Comparison of ENCODE assay signal across 22 cellular contexts in genomic region chr10:121262774-121263406, GRCh38.
A peak's percentile ranks its signal among the peaks of the same experiment; 100 is the strongest.
DNase-seq lines count a peak whose midpoint lies in the region; ATAC-seq, FAIRE-seq and TF ChIP-seq lines count a peak whose summit lies in the region.
"Had no signal": no experiment of that assay in that cellular context is flagged by ENCODE, and none has a peak within 500 bp of the region (broad histone marks: within the 10 kb centered on the region; RNA-seq: fewer than 3 reads in every experiment).

No MANE protein-coding gene starts in this region.

- H3K4me3 ChIP-seq in bronchial epithelial cell (ENCODE audit: low read depth, low read length) (no peak overlapping the region), neutrophil (ENCODE audit: low read depth in 1 of 2, low read length in 1 of 2) (no peak overlapping the region), upper lobe of right lung (no peak overlapping the region), thyroid gland (replicated peaks in 1 of 3) (no peak overlapping the region), testis (no peak overlapping the region)
- H3K4me3 ChIP-seq: K562, SJCRH30 had no signal

- POLR2A ChIA-PET in MCF 10A (lab: Yijun Ruan, JAX) = interaction anchor here (0.6 to 1.1 kb wide), 3 partner anchors 18 to 52 kb away, joined by 3 to 4 read pairs (median 4); no protein-coding TSS in a partner anchor

- peaks cover 0 to 7% (median 0%) of the 10 kb centered on the region in 3 donors for H3K27me3 Mint-ChIP-seq in immature natural killer cell (ENCODE audit: low read depth in 3 of 3)
- no peaks in the 10 kb centered on the region for H3K27me3 Mint-ChIP-seq in MCF 10A (ENCODE audit: insufficient read depth, unreplicated experiment)

- H3K27ac Mint-ChIP-seq in immature natural killer cell = no peak overlapping the region
- no peak overlapping the region for H3K27ac Mint-ChIP-seq in MCF 10A (ENCODE audit: low read depth, unreplicated experiment)
- H3K27ac Mint-ChIP-seq: CD4-positive, CD25-positive, alpha-beta regulatory T cell; HFFc6 had no signal

- TF ChIP-seq POLR2A in thyroid gland (IDR thresholded peaks at IDR 0.05) = no peak
- TF ChIP-seq POLR2A in testis (IDR thresholded peaks at IDR 0.05) = no peak

- BruUV-seq in MCF 10A (replicated peaks; lab: Mats Ljungman, UMichigan) = no TSS peak

- peak; percentile 78 for ATAC-seq in left colon
- peak; percentile 20 for ATAC-seq in upper lobe of right lung
- ATAC-seq: K562, Panc1 had no signal

- TF ChIP-seq CTCF in bronchial epithelial cell (IDR thresholded peaks at IDR 0.05; ENCODE audit: insufficient read depth, low read length, severe bottlenecking) (no peak), neutrophil (IDR thresholded peaks at IDR 0.05) (no peak), upper lobe of right lung (IDR thresholded peaks at IDR 0.05) (no peak), thyroid gland (IDR thresholded peaks at IDR 0.05) (no peak), testis (IDR thresholded peaks at IDR 0.05) (no peak), MCF 10A (IDR thresholded peaks at IDR 0.05; ENCODE audit: unreplicated experiment) (no peak)

- H3K36me3 Mint-ChIP-seq in immature natural killer cell (no peaks in the 10 kb centered on the region), MCF 10A (ENCODE audit: insufficient read depth, unreplicated experiment) (no peaks in the 10 kb centered on the region)
- H3K36me3 Mint-ChIP-seq: CD4-positive, CD25-positive, alpha-beta regulatory T cell had no signal

- no peak overlapping the region for H3K4me3 Mint-ChIP-seq in immature natural killer cell
- no peak overlapping the region for H3K4me3 Mint-ChIP-seq in MCF 10A (ENCODE audit: unreplicated experiment)
- H3K4me3 Mint-ChIP-seq: CD4-positive, CD25-positive, alpha-beta regulatory T cell; HFFc6 had no signal

- H3K27me3 ChIP-seq in bronchial epithelial cell (ENCODE audit: control insufficient read depth, insufficient read depth, low read length) (no peaks in the 10 kb centered on the region), neutrophil (no peaks in the 10 kb centered on the region), upper lobe of right lung (no peaks in the 10 kb centered on the region), thyroid gland (no peaks in the 10 kb centered on the region), testis (no peaks in the 10 kb centered on the region)
- H3K27me3 ChIP-seq: SJCRH30 had no signal

- H3K4me1 Mint-ChIP-seq in immature natural killer cell = no peaks in the 10 kb centered on the region
- H3K4me1 Mint-ChIP-seq in MCF 10A (ENCODE audit: insufficient read depth, unreplicated experiment) = peaks cover 6% of the 10 kb centered on the region
- H3K4me1 Mint-ChIP-seq: CD4-positive, CD25-positive, alpha-beta regulatory T cell had no signal

- CTCF ChIA-PET in MCF 10A (lab: Yijun Ruan, JAX) = interaction anchor here (0.5 to 1.8 kb wide), 3 partner anchors 13 to 482 kb away, joined by 3 to 5 read pairs (median 4); no protein-coding TSS in a partner anchor

- FAIRE-seq in bronchial epithelial cell (lab: Jason Lieb, UNC) = no peak
- FAIRE-seq: GM19239, H54, K562 had no signal

- H3K27ac ChIP-seq in neutrophil (peak overlapping the region; percentile 29), upper lobe of right lung (no peak overlapping the region), thyroid gland (no peak overlapping the region), testis (no peak overlapping the region)
- H3K27ac ChIP-seq: SJCRH30 had no signal

- H3K9me3 ChIP-seq in neutrophil (no peaks in the 10 kb centered on the region), upper lobe of right lung (no peaks in the 10 kb centered on the region), thyroid gland (no peaks in the 10 kb centered on the region), testis (no peaks in the 10 kb centered on the region)

- H3K4me1 ChIP-seq in neutrophil (ENCODE audit: control insufficient read depth in 1 of 2, insufficient read depth in 1 of 2, low read depth in 1 of 2, low read length in 1 of 2) = peaks cover 0 to 19% of the 10 kb centered on the region in 2 experiments
- H3K4me1 ChIP-seq in upper lobe of right lung = no peaks in the 10 kb centered on the region
- peaks cover 9 to 20% of the 10 kb centered on the region in 2 donors for H3K4me1 ChIP-seq in thyroid gland
- no peaks in the 10 kb centered on the region for H3K4me1 ChIP-seq in testis

- DNase-seq in bronchial epithelial cell (ENCODE audit: low read depth) (peak; percentile 36), left colon (peak in 1 of 2 donors; percentile 29), upper lobe of right lung (no peak), immature natural killer cell (no peak), thyroid gland (no peak), testis (no peak), MCF 10A (ENCODE audit: unreplicated experiment) (no peak)
- DNase-seq: CD4-positive, CD25-positive, alpha-beta regulatory T cell; DMS79; HFFc6; MM.1S; NCI-H1048; NCI-H1417 treated with DMSO at 0.1 percent for 48 hours; NCI-H187; NCI-H510A; NCI-H82; SJCRH30 had no signal

- WGBS in thyroid gland, 2 donors = 67 to 75% methylated on average over 10 of the region's 10 CpGs
- WGBS in testis, 2 donors = 62 to 67% methylated on average over 10 of the region's 10 CpGs

- H3K36me3 ChIP-seq in bronchial epithelial cell (ENCODE audit: control insufficient read depth, insufficient read depth, low read length) = no peaks in the 10 kb centered on the region
- H3K36me3 ChIP-seq in neutrophil = no peaks in the 10 kb centered on the region
- no peaks in the 10 kb centered on the region for H3K36me3 ChIP-seq in upper lobe of right lung
- H3K36me3 ChIP-seq in thyroid gland = no peaks in the 10 kb centered on the region
- no peaks in the 10 kb centered on the region for H3K36me3 ChIP-seq in testis (ENCODE audit: low read depth, missing control alignments)
- H3K36me3 ChIP-seq: SJCRH30 had no signal

- H3K9me3 Mint-ChIP-seq in immature natural killer cell = peaks cover 0 to 6% (median 0%) of the 10 kb centered on the region in 6 donors
- H3K9me3 Mint-ChIP-seq in MCF 10A (ENCODE audit: unreplicated experiment) = no peaks in the 10 kb centered on the region

- intact Hi-C loops in left colon (cut with DNase I, micrococcal nuclease) (no loop called here), upper lobe of right lung (cut with DNase I) (no loop called here), thyroid gland (cut with DNase I) (no loop called here), testis (cut with DNase I; ENCODE audit: low total_unique reads) (no loop called here), MCF 10A (cut with micrococcal nuclease) (no loop called here)
